1 cellular context compared by ENCODE assay signal in the genomic region with DNA sequence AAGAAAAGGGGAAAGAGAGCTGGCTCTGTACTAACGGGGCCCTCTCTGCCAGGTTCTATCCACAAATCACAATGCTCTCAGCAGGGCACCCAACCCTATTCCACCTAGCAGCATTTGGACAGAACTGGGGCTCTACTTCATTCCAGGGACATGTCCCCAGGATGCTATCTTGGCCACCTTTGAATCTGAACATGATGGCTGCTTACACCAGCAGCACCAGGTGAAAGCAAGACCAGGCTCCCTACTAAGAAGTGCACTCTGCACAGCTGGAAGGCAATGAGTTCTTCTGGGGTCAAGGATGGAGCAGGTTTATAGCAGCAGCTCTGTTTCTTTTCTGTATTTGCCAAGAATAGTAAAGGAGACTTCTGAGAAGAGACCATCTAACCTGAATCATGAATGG.
TF ChIP-seq lines count a peak whose summit lies in the region.

No MANE protein-coding gene starts in this region.

TF ChIP-seq in GM23338, 12 proteins besides CTCF, POLR2A, EP300 and RAD21 (continued from another document):
- TF ChIP-seq, protein P1, sequence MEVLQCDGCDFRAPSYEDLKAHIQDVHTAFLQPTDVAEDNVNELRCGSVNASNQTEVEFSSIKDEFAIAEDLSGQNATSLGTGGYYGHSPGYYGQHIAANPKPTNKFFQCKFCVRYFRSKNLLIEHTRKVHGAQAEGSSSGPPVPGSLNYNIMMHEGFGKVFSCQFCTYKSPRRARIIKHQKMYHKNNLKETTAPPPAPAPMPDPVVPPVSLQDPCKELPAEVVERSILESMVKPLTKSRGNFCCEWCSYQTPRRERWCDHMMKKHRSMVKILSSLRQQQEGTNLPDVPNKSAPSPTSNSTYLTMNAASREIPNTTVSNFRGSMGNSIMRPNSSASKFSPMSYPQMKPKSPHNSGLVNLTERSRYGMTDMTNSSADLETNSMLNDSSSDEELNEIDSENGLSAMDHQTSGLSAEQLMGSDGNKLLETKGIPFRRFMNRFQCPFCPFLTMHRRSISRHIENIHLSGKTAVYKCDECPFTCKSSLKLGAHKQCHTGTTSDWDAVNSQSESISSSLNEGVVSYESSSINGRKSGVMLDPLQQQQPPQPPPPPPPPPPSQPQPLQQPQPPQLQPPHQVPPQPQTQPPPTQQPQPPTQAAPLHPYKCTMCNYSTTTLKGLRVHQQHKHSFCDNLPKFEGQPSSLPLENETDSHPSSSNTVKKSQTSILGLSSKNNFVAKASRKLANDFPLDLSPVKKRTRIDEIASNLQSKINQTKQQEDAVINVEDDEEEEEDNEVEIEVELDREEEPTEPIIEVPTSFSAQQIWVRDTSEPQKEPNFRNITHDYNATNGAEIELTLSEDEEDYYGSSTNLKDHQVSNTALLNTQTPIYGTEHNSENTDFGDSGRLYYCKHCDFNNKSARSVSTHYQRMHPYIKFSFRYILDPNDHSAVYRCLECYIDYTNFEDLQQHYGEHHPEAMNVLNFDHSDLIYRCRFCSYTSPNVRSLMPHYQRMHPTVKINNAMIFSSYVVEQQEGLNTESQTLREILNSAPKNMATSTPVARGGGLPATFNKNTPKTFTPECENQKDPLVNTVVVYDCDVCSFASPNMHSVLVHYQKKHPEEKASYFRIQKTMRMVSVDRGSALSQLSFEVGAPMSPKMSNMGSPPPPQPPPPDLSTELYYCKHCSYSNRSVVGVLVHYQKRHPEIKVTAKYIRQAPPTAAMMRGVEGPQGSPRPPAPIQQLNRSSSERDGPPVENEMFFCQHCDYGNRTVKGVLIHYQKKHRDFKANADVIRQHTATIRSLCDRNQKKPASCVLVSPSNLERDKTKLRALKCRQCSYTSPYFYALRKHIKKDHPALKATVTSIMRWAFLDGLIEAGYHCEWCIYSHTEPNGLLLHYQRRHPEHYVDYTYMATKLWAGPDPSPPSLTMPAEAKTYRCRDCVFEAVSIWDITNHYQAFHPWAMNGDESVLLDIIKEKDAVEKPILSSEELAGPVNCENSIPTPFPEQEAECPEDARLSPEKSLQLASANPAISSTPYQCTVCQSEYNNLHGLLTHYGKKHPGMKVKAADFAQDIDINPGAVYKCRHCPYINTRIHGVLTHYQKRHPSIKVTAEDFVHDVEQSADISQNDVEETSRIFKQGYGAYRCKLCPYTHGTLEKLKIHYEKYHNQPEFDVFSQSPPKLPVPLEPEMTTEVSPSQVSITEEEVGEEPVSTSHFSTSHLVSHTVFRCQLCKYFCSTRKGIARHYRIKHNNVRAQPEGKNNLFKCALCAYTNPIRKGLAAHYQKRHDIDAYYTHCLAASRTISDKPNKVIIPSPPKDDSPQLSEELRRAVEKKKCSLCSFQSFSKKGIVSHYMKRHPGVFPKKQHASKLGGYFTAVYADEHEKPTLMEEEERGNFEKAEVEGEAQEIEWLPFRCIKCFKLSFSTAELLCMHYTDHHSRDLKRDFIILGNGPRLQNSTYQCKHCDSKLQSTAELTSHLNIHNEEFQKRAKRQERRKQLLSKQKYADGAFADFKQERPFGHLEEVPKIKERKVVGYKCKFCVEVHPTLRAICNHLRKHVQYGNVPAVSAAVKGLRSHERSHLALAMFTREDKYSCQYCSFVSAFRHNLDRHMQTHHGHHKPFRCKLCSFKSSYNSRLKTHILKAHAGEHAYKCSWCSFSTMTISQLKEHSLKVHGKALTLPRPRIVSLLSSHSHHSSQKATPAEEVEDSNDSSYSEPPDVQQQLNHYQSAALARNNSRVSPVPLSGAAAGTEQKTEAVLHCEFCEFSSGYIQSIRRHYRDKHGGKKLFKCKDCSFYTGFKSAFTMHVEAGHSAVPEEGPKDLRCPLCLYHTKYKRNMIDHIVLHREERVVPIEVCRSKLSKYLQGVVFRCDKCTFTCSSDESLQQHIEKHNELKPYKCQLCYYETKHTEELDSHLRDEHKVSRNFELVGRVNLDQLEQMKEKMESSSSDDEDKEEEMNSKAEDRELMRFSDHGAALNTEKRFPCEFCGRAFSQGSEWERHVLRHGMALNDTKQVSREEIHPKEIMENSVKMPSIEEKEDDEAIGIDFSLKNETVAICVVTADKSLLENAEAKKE (CRISPR knock-in tag; IDR thresholded peaks at IDR 0.05) = no peak
TF ChIP-seq in GM23338: peak in this region for 0.
